In genomic region chr10:105037029-105037428, GRCh38 we compare ENCODE assay signal across 30 cellular contexts.
"Had no signal": no experiment of that assay in that cellular context is flagged by ENCODE, and none has a peak within 500 bp of the region (broad histone marks: within the 10 kb centered on the region; RNA-seq: fewer than 3 reads in every experiment).

No MANE protein-coding gene starts in this region.

- H3K4me1 Mint-ChIP-seq: natural killer cell; nephron; neural progenitor cell; stimulated activated naive B cell treated with anti-CD40 and anti-IgM and Interleukin-4, amounts not matched to agents 10 μg/mL and 1 μg/mL and 100 μg/mL, for 72 hours had no signal

- H3K4me3 ChIP-seq: neural progenitor cell, ovary, psoas muscle, right lobe of liver, sigmoid colon, skin epidermis, smooth muscle cell, spleen, stomach, thoracic aorta, thyroid gland, tibial nerve, upper lobe of right lung, uterus had no signal

- H2AFZ ChIP-seq: neural progenitor cell, parathyroid adenoma had no signal

- H3K36me3 Mint-ChIP-seq: natural killer cell; neural progenitor cell; stimulated activated naive B cell treated with anti-CD40 and anti-IgM and Interleukin-4, amounts not matched to agents 10 μg/mL and 1 μg/mL and 100 μg/mL, for 72 hours; type B pancreatic cell had no signal

- H3K27me3 ChIP-seq: neural progenitor cell, ovary, right lobe of liver, sigmoid colon, spleen, stomach, thyroid gland, tibial nerve, upper lobe of right lung, uterus had no signal

- H3K27me3 Mint-ChIP-seq: progenitor cell of endocrine pancreas; stimulated activated naive B cell treated with anti-CD40 and anti-IgM and Interleukin-4, amounts not matched to agents 10 μg/mL and 1 μg/mL and 100 μg/mL, for 72 hours had no signal

- DNase-seq: naive thymus-derived CD4-positive, alpha-beta T cell; natural killer cell; occipital lobe; ovary; posterior cingulate gyrus; psoas muscle; right cardiac atrium; right lobe of liver; sigmoid colon; spleen; stimulated activated CD4-positive, alpha-beta T cell treated with anti-CD3 and anti-CD28 coated beads, Interleukin-12 subunit alpha, Interleukin-12 subunit beta, amount 100 ng/mL, for 4 hours; stimulated activated CD4-positive, alpha-beta T cell treated with anti-CD3 and anti-CD28 coated beads, Interleukin-1b, Interleukin-23, amount 100 ng/mL, for 48 hours; stimulated activated CD4-positive, alpha-beta T cell treated with anti-CD3 and anti-CD28 coated beads, Interleukin-4, amount 100 ng/mL, for 1 hour; stimulated activated CD4-positive, alpha-beta T cell treated with anti-CD3 and anti-CD28 coated beads, Interleukin-4, amount 100 ng/mL, for 4 hours; stimulated activated CD8-positive, alpha-beta memory T cell treated with anti-CD3 and anti-CD28 coated beads, Interleukin-4, amount 100 ng/mL, for 48 hours; stimulated activated naive B cell treated with anti-CD40 and anti-IgM and Interleukin-4, amounts not matched to agents 10 μg/mL and 1 μg/mL and 100 μg/mL, for 72 hours; stimulated activated naive CD4-positive, alpha-beta T cell treated with Interleukin-2 at 50 U/mL for 16 hours; stomach; thyroid gland; upper lobe of right lung; uterus had no signal

- H3K9me3 ChIP-seq: ovary, psoas muscle, right lobe of liver, sigmoid colon, spleen, stomach, thoracic aorta, thyroid gland, tibial nerve, upper lobe of right lung, uterus had no signal

- H3K36me3 ChIP-seq: neural progenitor cell, ovary, right lobe of liver, sigmoid colon, spleen, stomach, thoracic aorta, thyroid gland, tibial nerve, upper lobe of right lung, uterus had no signal

- H3K79me2 ChIP-seq: parathyroid adenoma had no signal

- H3K9ac ChIP-seq: neural progenitor cell, parathyroid adenoma had no signal

- ATAC-seq: naive thymus-derived CD4-positive, alpha-beta T cell; natural killer cell; psoas muscle; right cardiac atrium; right lobe of liver; stimulated activated naive B cell treated with anti-CD40 and anti-IgM and Interleukin-4, amounts not matched to agents 10 μg/mL and 1 μg/mL and 100 μg/mL, for 72 hours; upper lobe of right lung had no signal

- H3K27ac Mint-ChIP-seq: naive thymus-derived CD4-positive, alpha-beta T cell; natural killer cell; nephron; neural progenitor cell; progenitor cell of endocrine pancreas; stimulated activated naive B cell treated with anti-CD40 and anti-IgM and Interleukin-4, amounts not matched to agents 10 μg/mL and 1 μg/mL and 100 μg/mL, for 72 hours; type B pancreatic cell had no signal

- H3K4me2 ChIP-seq: neural progenitor cell, smooth muscle cell had no signal

- H3K9me3 Mint-ChIP-seq: nephron; neural progenitor cell; stimulated activated naive B cell treated with anti-CD40 and anti-IgM and Interleukin-4, amounts not matched to agents 10 μg/mL and 1 μg/mL and 100 μg/mL, for 72 hours; type B pancreatic cell had no signal

- H3K27ac ChIP-seq: neural progenitor cell, ovary, parathyroid adenoma, psoas muscle, right lobe of liver, sigmoid colon, skin epidermis, spleen, stomach, thoracic aorta, thyroid gland, tibial nerve, upper lobe of right lung, uterus had no signal

- H3K4me1 ChIP-seq: neural progenitor cell, parathyroid adenoma, psoas muscle, right lobe of liver, sigmoid colon, spleen, stomach, thyroid gland, tibial nerve, upper lobe of right lung, uterus had no signal

- H3K4me3 Mint-ChIP-seq: naive thymus-derived CD4-positive, alpha-beta T cell; natural killer cell; nephron; neural progenitor cell; stimulated activated naive B cell treated with anti-CD40 and anti-IgM and Interleukin-4, amounts not matched to agents 10 μg/mL and 1 μg/mL and 100 μg/mL, for 72 hours; type B pancreatic cell had no signal
